Comparison of ENCODE assay signal across 19 cellular contexts in genomic region chr5:15823413-15823812, GRCh38.
DNase-seq lines count a peak whose midpoint lies in the region; ATAC-seq, FAIRE-seq and TF ChIP-seq lines count a peak whose summit lies in the region.
"Had no signal": no experiment of that assay in that cellular context is flagged by ENCODE, and none has a peak within 500 bp of the region (broad histone marks: within the 10 kb centered on the region; RNA-seq: fewer than 3 reads in every experiment).

No MANE protein-coding gene starts in this region.

- H3K4me2 ChIP-seq in osteoblast (ENCODE audit: insufficient read depth, low read length), result no peak overlapping the region

- no peaks in the 10 kb centered on the region for H3K36me3 Mint-ChIP-seq in mesothelial cell of epicardium
- H3K36me3 Mint-ChIP-seq: CD4-positive, alpha-beta memory T cell had no signal

- peaks cover 21% of the 10 kb centered on the region for H3K4me1 ChIP-seq in osteoblast (ENCODE audit: insufficient read depth, low read length)
- H3K4me1 ChIP-seq: BE2C had no signal

- H3K4me3 ChIP-seq in choroid plexus epithelial cell (ENCODE audit: low read depth, low read length) (no peak overlapping the region), osteoblast (ENCODE audit: insufficient read depth, low read length) (no peak overlapping the region)

- no peak for TF ChIP-seq CTCF in choroid plexus epithelial cell (conservative IDR thresholded peaks at IDR 0.05; ENCODE audit: low read depth, low read length)
- no peak for TF ChIP-seq CTCF in osteoblast (IDR thresholded peaks at IDR 0.05; ENCODE audit: extremely low read depth, low read depth, low read length)
- TF ChIP-seq CTCF in mesothelial cell of epicardium (IDR thresholded peaks at IDR 0.05; ENCODE audit: unreplicated experiment), result no peak

- no peaks in the 10 kb centered on the region for H3K9me3 Mint-ChIP-seq in mesothelial cell of epicardium

- no peaks in the 10 kb centered on the region for H3K79me2 ChIP-seq in osteoblast (ENCODE audit: insufficient read depth, low read length)

- H3K27ac Mint-ChIP-seq in mesothelial cell of epicardium, result no peak overlapping the region

- no peaks in the 10 kb centered on the region for H3K9me3 ChIP-seq in osteoblast (ENCODE audit: low read depth, low read length)
- H3K9me3 ChIP-seq: BE2C had no signal

- H3K27me3 Mint-ChIP-seq in mesothelial cell of epicardium (ENCODE audit: low read depth), result no peaks in the 10 kb centered on the region
- H3K27me3 Mint-ChIP-seq: CD4-positive, alpha-beta memory T cell had no signal

- H3K4me1 Mint-ChIP-seq in mesothelial cell of epicardium, result peaks cover 11% of the 10 kb centered on the region
- H3K4me1 Mint-ChIP-seq: CD4-positive, alpha-beta memory T cell had no signal

- H2AFZ ChIP-seq in osteoblast (ENCODE audit: low read length), result no peak overlapping the region

- H3K27me3 ChIP-seq in osteoblast (ENCODE audit: insufficient read depth, low read length), result no peaks in the 10 kb centered on the region
- H3K27me3 ChIP-seq: BE2C had no signal

- ATAC-seq in GM19328 (IDR thresholded peaks at IDR 0.05; ENCODE audit: unreplicated experiment), result no peak

- no peak overlapping the region for H3K4me3 Mint-ChIP-seq in mesothelial cell of epicardium
- H3K4me3 Mint-ChIP-seq: CD4-positive, alpha-beta memory T cell had no signal

- peak; percentile 12 for DNase-seq in EH (ENCODE audit: low read depth)
- DNase-seq in M059J (ENCODE audit: low read depth), result peak; percentile 65
- peak; percentile 11 for DNase-seq in choroid plexus epithelial cell (ENCODE audit: low read depth)
- peak; percentile 27 for DNase-seq in osteoblast (ENCODE audit: insufficient read length, low spot score, missing footprints)
- no peak for DNase-seq in NCI-H187 (lab: John Stamatoyannopoulos, UW)
- DNase-seq in GM19239 (ENCODE audit: insufficient read length, low spot score), result no peak
- no peak for DNase-seq in mesothelial cell of epicardium (ENCODE audit: low spot score in 2 of 2, unreplicated experiment in 2 of 2)
- DNase-seq: BE2C; CD4-positive, alpha-beta memory T cell; DND-41; KBM-7; NCI-H1092; NCI-H187 treated with DMSO at 0.1 percent for 48 hours; NCI-H2171; NCI-H774; SHP77 had no signal

- H3K36me3 ChIP-seq in osteoblast (ENCODE audit: insufficient read depth, low read length), result no peaks in the 10 kb centered on the region
- H3K36me3 ChIP-seq: BE2C had no signal

- H4K20me1 ChIP-seq in osteoblast (ENCODE audit: insufficient read depth, low read length), result peaks cover 29% of the 10 kb centered on the region

- no peak for FAIRE-seq in GM19239 (lab: Jason Lieb, UNC)
- FAIRE-seq: D721Med had no signal

- no peak overlapping the region for H3K27ac ChIP-seq in osteoblast (ENCODE audit: low read depth, low read length)
- H3K27ac ChIP-seq: HL-60 had no signal

Comparison
In these comparisons a context has a peak if more than half of its experiments do, and no peak if none do; other contexts are left out.
1. DNase-seq: peak in EH (single experiment), M059J (single experiment), choroid plexus epithelial cell (single experiment) and osteoblast (single experiment); none in NCI-H187 (0 of 2), GM19239 (single experiment) and mesothelial cell of epicardium (0 of 2).